ENCODE assay signal across 8 cellular contexts in the genomic region with DNA sequence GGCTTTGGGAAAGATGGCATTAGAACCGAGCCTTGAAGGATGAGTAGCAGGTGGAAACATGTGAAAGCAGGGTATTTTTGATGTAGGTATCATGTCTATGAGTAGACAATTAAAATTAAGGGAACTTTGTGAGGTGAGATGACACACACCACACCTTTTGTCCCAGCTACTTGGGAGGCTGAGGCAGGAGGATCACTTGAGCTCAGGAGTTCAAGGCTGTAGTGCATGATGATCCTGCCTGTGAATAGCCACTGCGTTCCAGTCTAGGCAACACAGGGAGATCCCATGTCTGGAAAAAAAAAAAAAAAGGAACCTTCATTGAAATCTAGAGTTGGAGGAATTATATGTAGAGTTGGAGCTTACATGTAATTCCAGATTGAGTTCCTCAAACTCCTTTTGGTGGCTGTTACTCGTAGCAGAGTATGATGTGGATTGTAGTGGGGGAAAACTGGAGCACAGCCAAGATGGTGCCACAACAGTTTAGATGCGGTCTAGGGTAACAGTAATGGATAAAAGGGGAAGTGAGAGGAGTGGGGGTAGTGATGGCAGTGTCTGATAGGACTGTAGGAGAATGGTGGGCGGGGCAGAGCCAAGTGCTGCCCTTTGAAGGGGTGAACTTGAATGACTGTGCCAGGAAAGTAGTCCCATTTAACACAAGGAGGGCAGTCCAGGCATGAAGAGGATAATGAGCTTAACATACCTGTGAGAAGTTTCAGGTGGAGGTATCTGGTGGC. TPM values are rescaled to one million over a fixed set of nuclear protein-coding genes. Genes with fewer than 3 reads are reported as not detected.
DNase-seq lines count a peak whose midpoint lies in the region; ATAC-seq and TF ChIP-seq lines count a peak whose summit lies in the region.

No MANE protein-coding gene starts in this region.

- no peaks in the 10 kb centered on the region for H3K9me3 Mint-ChIP-seq in activated CD4-positive, alpha-beta T cell treated with anti-CD3 and anti-CD28 coated beads, Interleukin-2, amount 10 ng/mL, durations not matched to agents 7 days and 5 days

- CTCF ChIA-PET in activated CD4-positive, alpha-beta T cell treated with anti-CD3 and anti-CD28 coated beads, Interleukin-2, amount 10 ng/mL, durations not matched to agents 7 days and 5 days (lab: Charles Lee) = no interaction called here

- POLR2A ChIA-PET in activated CD4-positive, alpha-beta T cell treated with anti-CD3 and anti-CD28 coated beads, Interleukin-2, amount 10 ng/mL, durations not matched to agents 7 days and 5 days (lab: Charles Lee) = no interaction called here

- H3K4me1 ChIP-seq in OCI-LY3 (ENCODE audit: low read length) = peaks cover 23% of the 10 kb centered on the region
- no peaks in the 10 kb centered on the region for H3K4me1 ChIP-seq in mesenchymal stem cell (ENCODE audit: control insufficient read depth, insufficient read depth, low read depth, low read length)

- H3K27ac ChIP-seq in OCI-LY3 (ENCODE audit: low read length) (no peak overlapping the region), mesenchymal stem cell (ENCODE audit: low read length, poor library complexity, severe bottlenecking) (no peak overlapping the region)

- H3K4me3 Mint-ChIP-seq in activated CD4-positive, alpha-beta T cell treated with anti-CD3 and anti-CD28 coated beads, Interleukin-2, amount 10 ng/mL, durations not matched to agents 7 days and 5 days = no peak overlapping the region

- no peak overlapping the region for H3K27ac Mint-ChIP-seq in activated CD4-positive, alpha-beta T cell treated with anti-CD3 and anti-CD28 coated beads, Interleukin-2, amount 10 ng/mL, durations not matched to agents 7 days and 5 days

- peaks cover 30% of the 10 kb centered on the region for H3K79me1 ChIP-seq in mesenchymal stem cell (replicated peaks; ENCODE audit: low read length, poor library complexity, severe bottlenecking)

- no peak overlapping the region for H3K4me3 ChIP-seq in OCI-LY3 (ENCODE audit: low read length)
- H3K4me3 ChIP-seq in mesenchymal stem cell (ENCODE audit: insufficient read depth in 1 of 2, low read depth in 1 of 2, low read length in 2 of 2) = no peak overlapping the region

- H3K4me2 ChIP-seq in OCI-LY3 (ENCODE audit: low read length) (0 out of 2 replicates have a peak overlapping the region, but pooled peaks have one; percentile 11), mesenchymal stem cell (ENCODE audit: low read length, poor library complexity, severe bottlenecking) (no peak overlapping the region)

- H2BK15ac ChIP-seq in mesenchymal stem cell (ENCODE audit: low read depth, poor library complexity, severe bottlenecking) = no peak overlapping the region

- H4K8ac ChIP-seq in mesenchymal stem cell (ENCODE audit: low read length) = no peak overlapping the region

- H3K36me3 Mint-ChIP-seq in activated CD4-positive, alpha-beta T cell treated with anti-CD3 and anti-CD28 coated beads, Interleukin-2, amount 10 ng/mL, durations not matched to agents 7 days and 5 days (ENCODE audit: low read depth) = peaks cover 15% of the 10 kb centered on the region

- no peak overlapping the region for H3K9ac ChIP-seq in OCI-LY3 (ENCODE audit: low read length)
- no peak overlapping the region for H3K9ac ChIP-seq in mesenchymal stem cell (ENCODE audit: low read length)

- 72% methylated on average over 5 of the region's 5 CpGs for WGBS in mesenchymal stem cell

- H2AFZ ChIP-seq in OCI-LY3 (ENCODE audit: low read depth, low read length) (no peak overlapping the region), mesenchymal stem cell (ENCODE audit: low read depth, low read length) (no peak overlapping the region)

- DNase-seq in NCI-H2029 (lab: John Stamatoyannopoulos, UW) = peak; percentile 27
- DNase-seq in NCI-H2029 treated with DMSO at 0.1 percent for 48 hours (lab: John Stamatoyannopoulos, UW) = no peak
- peak; percentile 79 for DNase-seq in renal cortical epithelial cell (ENCODE audit: low read depth)
- no peak for DNase-seq in activated CD4-positive, alpha-beta T cell treated with anti-CD3 and anti-CD28 coated beads, Interleukin-2, amount 10 ng/mL, durations not matched to agents 7 days and 5 days
- no peak for DNase-seq in mesenchymal stem cell
- no peak for DNase-seq in islet precursor cell

- H2BK5ac ChIP-seq in mesenchymal stem cell (ENCODE audit: low read depth, low read length, poor library complexity, severe bottlenecking) = no peak overlapping the region

- H2BK12ac ChIP-seq in mesenchymal stem cell (ENCODE audit: low read length in 2 of 2) = no peak overlapping the region

- peaks cover 33% of the 10 kb centered on the region for H4K20me1 ChIP-seq in OCI-LY3 (ENCODE audit: insufficient read depth, low read length)

- H2BK120ac ChIP-seq in mesenchymal stem cell (ENCODE audit: low read depth, low read length) = no peak overlapping the region

- H3K14ac ChIP-seq in mesenchymal stem cell (ENCODE audit: low read length in 2 of 2) = no peak overlapping the region

- H3K18ac ChIP-seq in mesenchymal stem cell (ENCODE audit: low read depth in 1 of 2, low read length in 2 of 2) = no peak overlapping the region

- ATAC-seq in HG03025 (IDR thresholded peaks at IDR 0.05; ENCODE audit: low FRiP score, unreplicated experiment) = peak; percentile 67

- H3K36me3 ChIP-seq in OCI-LY3 (replicated peaks; ENCODE audit: low read depth, low read length) (no peaks in the 10 kb centered on the region), mesenchymal stem cell (ENCODE audit: control insufficient read depth in 1 of 2, insufficient read depth in 2 of 2, low read depth in 1 of 2, low read length in 2 of 2) (no peaks in the 10 kb centered on the region)

- H3K9me3 ChIP-seq in OCI-LY3 (ENCODE audit: insufficient read depth, low read length) (no peaks in the 10 kb centered on the region), mesenchymal stem cell (ENCODE audit: control insufficient read depth, low read length) (no peaks in the 10 kb centered on the region)

- no peak overlapping the region for H3K23ac ChIP-seq in mesenchymal stem cell (ENCODE audit: low read length in 2 of 2)

- TF ChIP-seq CTCF in OCI-LY3 (IDR thresholded peaks at IDR 0.05; ENCODE audit: low read depth, low read length) = no peak

- H3K27me3 Mint-ChIP-seq in activated CD4-positive, alpha-beta T cell treated with anti-CD3 and anti-CD28 coated beads, Interleukin-2, amount 10 ng/mL, durations not matched to agents 7 days and 5 days = peaks cover 2% of the 10 kb centered on the region

- no peaks in the 10 kb centered on the region for H3K27me3 ChIP-seq in OCI-LY3 (ENCODE audit: low read depth, low read length)
- H3K27me3 ChIP-seq in mesenchymal stem cell (ENCODE audit: control insufficient read depth in 1 of 2, insufficient read depth in 1 of 2, low read length in 2 of 2) = no peaks in the 10 kb centered on the region

- no peak overlapping the region for H3K4ac ChIP-seq in mesenchymal stem cell (ENCODE audit: low read depth in 1 of 2, low read length in 2 of 2)

- H3K79me2 ChIP-seq in OCI-LY3 (ENCODE audit: low read length) = peaks cover 58% of the 10 kb centered on the region

- H3K4me1 Mint-ChIP-seq in activated CD4-positive, alpha-beta T cell treated with anti-CD3 and anti-CD28 coated beads, Interleukin-2, amount 10 ng/mL, durations not matched to agents 7 days and 5 days = peaks cover 24% of the 10 kb centered on the region

- no peak overlapping the region for H2AK5ac ChIP-seq in mesenchymal stem cell (ENCODE audit: low read length, severe bottlenecking)

- H4K91ac ChIP-seq in mesenchymal stem cell (ENCODE audit: low read length) = no peak overlapping the region

RNA-seq across cellular contexts. Expression of gene AK4, which starts 17.4 kb away (rescaled TPM):
- total RNA-seq in renal cortical epithelial cell = 100 and 169 TPM in 2 replicates
- 10 to 100 TPM; 37.3 to 42.6 TPM for total RNA-seq in activated CD4-positive, alpha-beta T cell treated with anti-CD3 and anti-CD28 coated beads, Interleukin-2, amount 10 ng/mL, durations not matched to agents 7 days and 5 days
- polyA plus RNA-seq in mesenchymal stem cell (2013, experiment 1 of 2) = 0.87 TPM
- 1.1 TPM for polyA plus RNA-seq in mesenchymal stem cell (2013, experiment 2 of 2)

Comparison
In these comparisons a context has a peak if more than half of its experiments do, and no peak if none do; other contexts are left out.
1. DNase-seq: peak in NCI-H2029 (single experiment) and renal cortical epithelial cell (single experiment); none in NCI-H2029 treated with DMSO at 0.1 percent for 48 hours (single experiment), activated CD4-positive, alpha-beta T cell treated with anti-CD3 and anti-CD28 coated beads, Interleukin-2, amount 10 ng/mL, durations not matched to agents 7 days and 5 days (single experiment), mesenchymal stem cell (single experiment) and islet precursor cell (single experiment).